Comparison of ENCODE assay signal across 8 cellular contexts in genomic region chr1:247126165-247126564, GRCh38. TPM values are rescaled to one million over a fixed set of nuclear protein-coding genes. Genes with fewer than 3 reads are reported as not detected.
DNase-seq lines count a peak whose midpoint lies in the region; ATAC-seq, FAIRE-seq and TF ChIP-seq lines count a peak whose summit lies in the region.
"Not testable (repeated sequence)": the region's sequence is repeated elsewhere in the genome, so short reads cannot be mapped to it uniquely, and the experiment has no call there.

No MANE protein-coding gene starts in this region.

- TF ChIP-seq CTCF in activated B cell treated with CpG ODN at 0.5 μM for 24 hours (IDR thresholded peaks at IDR 0.05); pancreas (IDR thresholded peaks at IDR 0.05): not testable (repeated sequence)

- ATAC-seq in GM19043 (IDR thresholded peaks at IDR 0.05; ENCODE audit: low read depth, unreplicated experiment), result peak; percentile 99
- peak; percentile 100 for ATAC-seq in GM21576 (IDR thresholded peaks at IDR 0.05; ENCODE audit: unreplicated experiment)
- ATAC-seq in HG02938 (IDR thresholded peaks at IDR 0.05; ENCODE audit: unreplicated experiment), result peak; percentile 97
- ATAC-seq in HG03432 (IDR thresholded peaks at IDR 0.05; ENCODE audit: unreplicated experiment), result peak; percentile 99
- ATAC-seq in activated B cell treated with CpG ODN at 0.5 μM for 24 hours (ENCODE audit: low read depth), result peak; percentile 99
- peak; percentile 100 for ATAC-seq in Right ventricle myocardium inferior
- ATAC-seq in pancreas, result peak; percentile 99 to 100 (median 100)

- intact Hi-C loops in activated B cell treated with CpG ODN at 0.5 μM for 24 hours (cut with micrococcal nuclease); pancreas (cut with DNase I): not testable (repeated sequence)
- intact Hi-C loops in Right ventricle myocardium inferior (cut with DNase I), result loop anchor here (5.0 kb wide), 1 partner anchor 41 kb away; no protein-coding TSS in a partner anchor

- CTCF ChIA-PET in activated B cell treated with CpG ODN at 0.5 μM for 24 hours (lab: Charles Lee), result not testable (repeated sequence)

- not testable (repeated sequence) for H3K4me3 ChIP-seq in pancreas

- no CpG with 5 or more reads among the region's 25 CpGs for WGBS in pancreas, 2 donors

- not testable (repeated sequence) for H3K4me1 ChIP-seq in pancreas

- H3K4me3 Mint-ChIP-seq in activated B cell treated with CpG ODN at 0.5 μM for 24 hours, result not testable (repeated sequence)

- not testable (repeated sequence) for H3K27ac Mint-ChIP-seq in activated B cell treated with CpG ODN at 0.5 μM for 24 hours

- DNase-seq in activated B cell treated with CpG ODN at 0.5 μM for 24 hours; Right ventricle myocardium inferior (ENCODE audit: missing footprints); pancreas: not testable (repeated sequence)

- H3K27me3 ChIP-seq in pancreas, result not testable (repeated sequence)

- H3K27me3 Mint-ChIP-seq in activated B cell treated with CpG ODN at 0.5 μM for 24 hours, result not testable (repeated sequence)

- H3K27ac ChIP-seq in pancreas, result not testable (repeated sequence)

- H3K4me1 Mint-ChIP-seq in activated B cell treated with CpG ODN at 0.5 μM for 24 hours, result peaks cover 10% of the 10 kb centered on the region

- H3K36me3 Mint-ChIP-seq in activated B cell treated with CpG ODN at 0.5 μM for 24 hours (ENCODE audit: low read depth), result peaks cover 13% of the 10 kb centered on the region

- not testable (repeated sequence) for H3K9me3 ChIP-seq in pancreas

- H3K36me3 ChIP-seq in pancreas, result not testable (repeated sequence)

- FAIRE-seq in G401.6 (lab: Jason Lieb, UNC), result peak; percentile 97
- FAIRE-seq in pancreas (lab: Jason Lieb, UNC), result peak; percentile 97

- H3K9me3 Mint-ChIP-seq in activated B cell treated with CpG ODN at 0.5 μM for 24 hours, result not testable (repeated sequence)

- POLR2A ChIA-PET in activated B cell treated with CpG ODN at 0.5 μM for 24 hours (lab: Charles Lee), result not testable (repeated sequence)

RNA-seq across cellular contexts. Expression of gene ZNF669, which starts 22.0 kb away (rescaled TPM):
- total RNA-seq in activated B cell treated with CpG ODN at 0.5 μM for 24 hours (17.5 and 18.0 TPM in 2 replicates), Right ventricle myocardium inferior (3.7 TPM), pancreas (1 to 10 TPM; 2.4 to 5.1 (median 3.4) TPM)
- polyA plus RNA-seq in pancreas, result 1 to 10 TPM; 1.7 to 3.1 TPM

RNA-seq across cellular contexts. Expression of gene ZNF124, which starts 45.7 kb away (rescaled TPM):
- 33.7 and 39.1 TPM in 2 replicates for total RNA-seq in activated B cell treated with CpG ODN at 0.5 μM for 24 hours
- total RNA-seq in Right ventricle myocardium inferior, result 7.9 TPM
- total RNA-seq in pancreas, result 10 to 100 TPM in 5 of 6 donors, 1 to 10 TPM in 1; 9.4 to 33.3 (median 18.3) TPM
- polyA plus RNA-seq in pancreas, result 1 to 10 TPM; 1.1 to 2.7 TPM

RNA-seq across cellular contexts. Expression of gene ZNF670, which starts 47.6 kb away (rescaled TPM):
- 6.1 and 6.2 TPM in 2 replicates for total RNA-seq in activated B cell treated with CpG ODN at 0.5 μM for 24 hours
- 1.0 TPM for total RNA-seq in Right ventricle myocardium inferior
- total RNA-seq in pancreas, result 1 to 10 TPM in 5 of 6 donors, under 1 TPM in 1; 0.74 to 2.3 (median 1.2) TPM
- polyA plus RNA-seq in pancreas, result 1 to 10 TPM in 1 of 2 donors, under 1 TPM in 1; 0.87 to 1.2 TPM
